Comparison of ENCODE assay signal across 17 cellular contexts in genomic region chr2:189593115-189593514, GRCh38. TPM values are rescaled to one million over a fixed set of nuclear protein-coding genes. Genes with fewer than 3 reads are reported as not detected.
DNase-seq lines count a peak whose midpoint lies in the region; ATAC-seq, FAIRE-seq and TF ChIP-seq lines count a peak whose summit lies in the region.
"Had no signal": no experiment of that assay in that cellular context is flagged by ENCODE, and none has a peak within 500 bp of the region (broad histone marks: within the 10 kb centered on the region; RNA-seq: fewer than 3 reads in every experiment).

No MANE protein-coding gene starts in this region.

- TF ChIP-seq RAD21 in K562 (CRISPR knock-in tag; conservative IDR thresholded peaks at IDR 0.05 in 1 of 2, IDR thresholded peaks at IDR 0.05 in 1 of 2): no peak

- H3K9me3 ChIP-seq in DND-41 (ENCODE audit: insufficient read depth, low read length, severe bottlenecking) (no peaks in the 10 kb centered on the region), K562 (replicated peaks; ENCODE audit: control insufficient read depth, insufficient read depth, low read depth, low read length) (no peaks in the 10 kb centered on the region)
- H3K9me3 ChIP-seq: Caco-2 had no signal

- DNase-seq in activated naive CD8-positive, alpha-beta T cell treated with anti-CD3 and anti-CD28 coated beads, Interleukin-2, amount 50 U/mL, for 24 hours: no peak
- DNase-seq in DND-41: no peak
- no peak for DNase-seq in K562 (ENCODE audit: extremely low read depth in 1 of 4, low spot score in 3 of 4)
- DNase-seq in NK-92 (lab: John Stamatoyannopoulos, UW; ENCODE audit: unreplicated experiment): no peak
- no peak for DNase-seq in H7
- DNase-seq: C1 segment of cervical spinal cord; Caco-2; CD8-positive, alpha-beta memory T cell; DMS53; GM23248 had no signal

- TF ChIP-seq EP300 in K562 (IDR thresholded peaks at IDR 0.05; ENCODE audit: low read length): no peak

- H3K4me1 ChIP-seq in DND-41 (ENCODE audit: insufficient read depth, low read length) (peaks cover 26% of the 10 kb centered on the region), K562 (replicated peaks in 1 of 2; ENCODE audit: control insufficient read depth in 2 of 2, insufficient read depth in 2 of 2, low read length in 2 of 2) (no peaks in the 10 kb centered on the region)

- H2AFZ ChIP-seq in DND-41 (ENCODE audit: low read depth, low read length) (peak overlapping the region; percentile 20), K562 (ENCODE audit: low read depth, low read length) (0 out of 2 replicates have a peak overlapping the region, but pooled peaks have one; percentile 4)
- H2AFZ ChIP-seq: GM23248 had no signal

- peak overlapping the region; percentile 2 for H3K4me3 Mint-ChIP-seq in activated naive CD8-positive, alpha-beta T cell
- no peak overlapping the region for H3K4me3 Mint-ChIP-seq in activated naive CD8-positive, alpha-beta T cell treated with anti-CD3 and anti-CD28 coated beads, Interleukin-2, amount 50 U/mL, for 24 hours
- H3K4me3 Mint-ChIP-seq: B cell, IgD-negative memory B cell had no signal

- 87% methylated on average over 3 of the region's 3 CpGs for WGBS in K562 (ENCODE audit: insufficient coverage, low coverage, missing lambda C conversion rate)

- no peak for FAIRE-seq in K562 (lab: Jason Lieb, UNC)
- FAIRE-seq: GM12878, GM18507, H54 had no signal

- no peak overlapping the region for H3K27ac Mint-ChIP-seq in activated naive CD8-positive, alpha-beta T cell
- H3K27ac Mint-ChIP-seq in activated naive CD8-positive, alpha-beta T cell treated with anti-CD3 and anti-CD28 coated beads, Interleukin-2, amount 50 U/mL, for 24 hours: no peak overlapping the region
- H3K27ac Mint-ChIP-seq: B cell, IgD-negative memory B cell had no signal

- in situ Hi-C loops in K562 (cut with MboI): no loop called here

- no peak for TF ChIP-seq POLR2A in K562 (conservative IDR thresholded peaks at IDR 0.05)

- intact Hi-C loops in K562 (cut with micrococcal nuclease): no loop called here

- H3K4me1 Mint-ChIP-seq in activated naive CD8-positive, alpha-beta T cell (ENCODE audit: low read depth): peaks cover 22% of the 10 kb centered on the region
- peaks cover 20% of the 10 kb centered on the region for H3K4me1 Mint-ChIP-seq in activated naive CD8-positive, alpha-beta T cell treated with anti-CD3 and anti-CD28 coated beads, Interleukin-2, amount 50 U/mL, for 24 hours
- H3K4me1 Mint-ChIP-seq: B cell had no signal

- TF ChIP-seq CTCF in DND-41 (IDR thresholded peaks at IDR 0.05; ENCODE audit: borderline replicate concordance, extremely low read depth, low read length, poor library complexity, severe bottlenecking): no peak
- no peak for TF ChIP-seq CTCF in K562 (IDR thresholded peaks at IDR 0.05 in 2 of 3, conservative IDR thresholded peaks at IDR 0.05 in 1 of 3; ENCODE audit: insufficient read depth in 2 of 3, low read depth in 1 of 3, low read length in 3 of 3)

- H4K20me1 ChIP-seq in DND-41 (ENCODE audit: insufficient read depth, low read length) (no peaks in the 10 kb centered on the region), K562 (replicated peaks; ENCODE audit: control insufficient read depth, insufficient read depth, low read length) (no peaks in the 10 kb centered on the region)

- H3K27me3 Mint-ChIP-seq in activated naive CD8-positive, alpha-beta T cell: peaks cover 2% of the 10 kb centered on the region
- no peaks in the 10 kb centered on the region for H3K27me3 Mint-ChIP-seq in activated naive CD8-positive, alpha-beta T cell treated with anti-CD3 and anti-CD28 coated beads, Interleukin-2, amount 50 U/mL, for 24 hours

- H3K4me3 ChIP-seq in DND-41 (ENCODE audit: low read depth in 1 of 2, low read length in 2 of 2) (no peak overlapping the region), K562 (no peak overlapping the region), H7 (ENCODE audit: insufficient read depth, low read depth, low read length) (no peak overlapping the region)
- H3K4me3 ChIP-seq: GM12878, GM23248 had no signal

- no peak for ATAC-seq in activated naive CD8-positive, alpha-beta T cell treated with anti-CD3 and anti-CD28 coated beads, Interleukin-2, amount 50 U/mL, for 24 hours
- peak; percentile 52 for ATAC-seq in DND-41 (ENCODE audit: insufficient read depth, low read depth)
- ATAC-seq in K562: no peak
- ATAC-seq in HG03139 (IDR thresholded peaks at IDR 0.05; ENCODE audit: unreplicated experiment): no peak
- ATAC-seq: GM12878 had no signal

- no peaks in the 10 kb centered on the region for H3K36me3 Mint-ChIP-seq in activated naive CD8-positive, alpha-beta T cell
- H3K36me3 Mint-ChIP-seq in activated naive CD8-positive, alpha-beta T cell treated with anti-CD3 and anti-CD28 coated beads, Interleukin-2, amount 50 U/mL, for 24 hours (ENCODE audit: low read depth): no peaks in the 10 kb centered on the region
- H3K36me3 Mint-ChIP-seq: IgD-negative memory B cell had no signal

- BruUV-seq in K562 (replicated peaks; lab: Mats Ljungman, UMichigan): no TSS peak

- no peaks in the 10 kb centered on the region for H3K27me3 ChIP-seq in DND-41 (ENCODE audit: insufficient read depth, low read length, poor library complexity)
- H3K27me3 ChIP-seq in K562 (ENCODE audit: control insufficient read depth in 2 of 2, insufficient read depth in 2 of 2, low read length in 2 of 2): no peaks in the 10 kb centered on the region
- no peaks in the 10 kb centered on the region for H3K27me3 ChIP-seq in H7 (ENCODE audit: control insufficient read depth, insufficient read depth, low read length)

- peak overlapping the region; percentile 62 for H3K27ac ChIP-seq in DND-41 (ENCODE audit: low read length)
- no peak overlapping the region for H3K27ac ChIP-seq in K562 (ENCODE audit: extremely low read depth, low read depth, low read length)
- H3K27ac ChIP-seq: GM23248 had no signal

- CTCF ChIA-PET in K562 (lab: Yijun Ruan, JAX; ENCODE audit: low intra/inter-chr PET ratio): no interaction called here

- POLR2A ChIA-PET in K562 (lab: Yijun Ruan, JAX): interaction anchor here (0.6 to 1.9 kb wide), 2 partner anchors 12 to 699 kb away, joined by 3 to 7 read pairs; partner anchors contain the start of gene SLC40A1

- H3K79me2 ChIP-seq in DND-41 (ENCODE audit: insufficient read depth, low read length) (no peaks in the 10 kb centered on the region), K562 (ENCODE audit: control insufficient read depth, insufficient read depth, low read length) (no peaks in the 10 kb centered on the region)

- H3K9me3 Mint-ChIP-seq in activated naive CD8-positive, alpha-beta T cell (ENCODE audit: low read depth): no peaks in the 10 kb centered on the region
- no peaks in the 10 kb centered on the region for H3K9me3 Mint-ChIP-seq in activated naive CD8-positive, alpha-beta T cell treated with anti-CD3 and anti-CD28 coated beads, Interleukin-2, amount 50 U/mL, for 24 hours
- H3K9me3 Mint-ChIP-seq: CD8-positive, alpha-beta memory T cell had no signal

- H3K4me2 ChIP-seq in DND-41 (ENCODE audit: insufficient read depth, low read length) (peak overlapping the region; percentile 46; the same call in 1 of the 2 replicates), K562 (ENCODE audit: insufficient read depth, low read length) (no peak overlapping the region)

- H3K9ac ChIP-seq in DND-41 (ENCODE audit: low read depth, low read length) (no peak overlapping the region), K562 (ENCODE audit: insufficient read depth in 1 of 2, low read depth in 2 of 2, low read length in 2 of 2) (no peak overlapping the region)
- H3K9ac ChIP-seq: GM23248 had no signal

- no peaks in the 10 kb centered on the region for H3K9me1 ChIP-seq in K562 (ENCODE audit: control insufficient read depth, insufficient read depth, low read length)

- no peaks in the 10 kb centered on the region for H3K36me3 ChIP-seq in DND-41 (ENCODE audit: insufficient read depth, low read length)
- no peaks in the 10 kb centered on the region for H3K36me3 ChIP-seq in K562 (ENCODE audit: control insufficient read depth, insufficient read depth, low read length)
- H3K36me3 ChIP-seq in H7 (replicated peaks; ENCODE audit: control insufficient read depth, insufficient read depth, low read length): no peaks in the 10 kb centered on the region

TF ChIP-seq in K562, 482 proteins besides CTCF, POLR2A, EP300 and RAD21:
- TF ChIP-seq ZNF3 (CRISPR knock-in tag; IDR thresholded peaks at IDR 0.05): peak; percentile 60; the same call in 1 of the 2 replicates
- no peak for TF ChIP-seq FOXM1 (IDR thresholded peaks at IDR 0.05; ENCODE audit: low read depth)
- TF ChIP-seq FOXM1 (CRISPR knock-in tag; IDR thresholded peaks at IDR 0.05; ENCODE audit: low read depth): no peak
- no peak for TF ChIP-seq ZFP36 (IDR thresholded peaks at IDR 0.05; ENCODE audit: low read depth, low read length, partially characterized antibody)
- TF ChIP-seq ZNF699 (CRISPR knock-in tag; IDR thresholded peaks at IDR 0.05; ENCODE audit: insufficient replicate concordance): no peak
- no peak for TF ChIP-seq HDAC8 (tag; IDR thresholded peaks at IDR 0.05)

RNA-seq across cellular contexts. Expression of gene SLC40A1, which starts 12.5 kb away (rescaled TPM):
- 68.8 and 93.7 TPM in 2 replicates for total RNA-seq in K562 (2011; cell fraction: chromatin; rRNA removed; ENCODE audit: low replicate concordance)
- 41.2 and 67.8 TPM in 2 replicates for total RNA-seq in K562 (2011; cell fraction: nucleolus; rRNA removed)
- total RNA-seq in K562 (2011; cell fraction: nucleoplasm; rRNA removed): 71.1 and 83.7 TPM in 2 replicates
- total RNA-seq in K562 (2014; rRNA removed) (61.3 and 64.9 TPM in 2 replicates), K562 (2014; rRNA removed; fragmentation: Illumina TruSeq; extraction: Trizol) (71.2 and 79.7 TPM in 2 replicates), K562 (2015; rRNA removed; fragmentation: Illumina TruSeq; extraction: Trizol) (87.6 and 95.9 TPM in 2 replicates), K562 (2021) (44.1 and 47.8 TPM in 2 replicates)
- polyA plus RNA-seq in K562 (2011; rRNA removed) (29.8 and 53.5 TPM in 2 replicates), K562 (2014; fragmentation: Illumina TruSeq; extraction: Trizol) (60.6 and 65.1 TPM in 2 replicates), K562 (2014; fragmentation: Nextera tagmentation; extraction: Ambion mirVana) (10 to 100 TPM; 53.3 to 54.9 TPM), K562 (2014; rRNA removed) (41.0 and 42.2 TPM in 2 replicates)
- 30.2 and 32.8 TPM in 2 replicates for polyA plus RNA-seq in K562 (2011; cell fraction: cytosol; rRNA removed)
- 56.2 and 99.4 TPM in 2 replicates for polyA plus RNA-seq in K562 (2011; cell fraction: nucleus; rRNA removed)
- 26.8 and 44.9 TPM in 2 replicates for polyA plus RNA-seq in K562 (2012)
- 62.5 and 95.5 TPM in 2 replicates for polyA minus RNA-seq in K562 (2011; rRNA and poly(A)+ RNA removed)
- 15.3 and 44.3 TPM in 2 replicates for polyA minus RNA-seq in K562 (2011; cell fraction: cytosol; rRNA and poly(A)+ RNA removed)
- polyA minus RNA-seq in K562 (2011; cell fraction: nucleus; rRNA and poly(A)+ RNA removed): 67.9 and 73.3 TPM in 2 replicates
- 0.55 and 1.9 TPM in 2 replicates for total RNA-seq in H7 (2014; rRNA removed; shearing (Covaris generic))
- total RNA-seq: GM23248 had no signal

Comparison
In these comparisons a context has a peak if more than half of its experiments do, and no peak if none do; other contexts are left out.
1. RNA of gene SLC40A1, which starts 12.5 kb away (total RNA-seq): 41.2 to 95.9 TPM in K562; 0.55 to 1.9 TPM in H7; every median in the first group is over 10 times any median in the second.